In the genomic region with DNA sequence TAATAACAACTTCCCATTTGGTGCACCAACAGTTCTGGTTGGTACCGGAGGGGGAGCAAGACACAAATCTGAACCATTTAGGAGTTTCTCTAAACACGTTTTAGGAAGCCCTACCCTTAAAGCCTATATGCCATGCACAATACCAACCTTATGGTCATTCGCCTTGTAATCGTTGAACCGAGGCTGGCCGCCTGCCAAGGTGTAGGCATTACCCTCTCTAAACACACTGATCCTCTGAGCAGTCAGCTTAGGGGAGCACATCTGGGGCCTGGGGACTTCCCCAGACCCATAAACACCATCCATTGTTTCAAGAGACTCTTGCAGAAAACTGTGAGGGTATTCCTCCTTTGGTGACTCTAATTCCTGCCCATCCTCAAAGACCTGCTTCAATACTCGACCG, we compare ENCODE assay signal across 19 cellular contexts. TPM values are rescaled to one million over a fixed set of nuclear protein-coding genes. Genes with fewer than 3 reads are reported as not detected.
DNase-seq lines count a peak whose midpoint lies in the region; ATAC-seq and TF ChIP-seq lines count a peak whose summit lies in the region.
"Had no signal": no experiment of that assay in that cellular context is flagged by ENCODE, and none has a peak within 500 bp of the region (broad histone marks: within the 10 kb centered on the region; RNA-seq: fewer than 3 reads in every experiment).

No MANE protein-coding gene starts in this region.

- H3K79me1 ChIP-seq in neuronal stem cell (ENCODE audit: low read depth, low read length), result no peaks in the 10 kb centered on the region

- peaks cover 0 to 27% (median 10%) of the 10 kb centered on the region in 5 donors for H3K27me3 Mint-ChIP-seq in naive thymus-derived CD4-positive, alpha-beta T cell

- H2BK12ac ChIP-seq in neuronal stem cell (ENCODE audit: low read length), result no peak overlapping the region

- no peak overlapping the region for H4K8ac ChIP-seq in neuronal stem cell (ENCODE audit: low read depth, low read length)

- DNase-seq in DMS 273 (lab: John Stamatoyannopoulos, UW; ENCODE audit: unreplicated experiment) (peak; percentile 61), DMS 273 treated with DMSO at 0.1 percent for 48 hours (lab: John Stamatoyannopoulos, UW) (no peak), Daoy (ENCODE audit: low read depth) (peak; percentile 28), Peyer's patch (peak in 2 of 3 donors; percentile 72 to 76), osteoblast (ENCODE audit: insufficient read length, low spot score, missing footprints) (no peak), neuronal stem cell (ENCODE audit: low spot score) (no peak), upper lobe of right lung (no peak)
- no peak for DNase-seq in naive thymus-derived CD4-positive, alpha-beta T cell
- DNase-seq: CD8-positive, alpha-beta memory T cell; DMS153; GM23248; NCI-H2171; T-helper 17 cell had no signal

- ATAC-seq in naive thymus-derived CD4-positive, alpha-beta T cell, result no peak
- no peak for ATAC-seq in upper lobe of right lung
- ATAC-seq: GM12878, HCT116, T-helper 17 cell had no signal

- no peak overlapping the region for H3K9ac ChIP-seq in neuronal stem cell (ENCODE audit: low read depth, low read length, poor library complexity)
- H3K9ac ChIP-seq: GM23248 had no signal

- H2AK5ac ChIP-seq in neuronal stem cell (ENCODE audit: low read depth, low read length), result no peak overlapping the region

- TF ChIP-seq CTCF in Peyer's patch (IDR thresholded peaks at IDR 0.05) (no peak), osteoblast (IDR thresholded peaks at IDR 0.05; ENCODE audit: extremely low read depth, low read depth, low read length) (peak; percentile 12), upper lobe of right lung (IDR thresholded peaks at IDR 0.05) (no peak)

- no peaks in the 10 kb centered on the region for H3K4me1 Mint-ChIP-seq in naive thymus-derived CD4-positive, alpha-beta T cell
- H3K4me1 Mint-ChIP-seq: CD8-positive, alpha-beta memory T cell; T-helper 17 cell had no signal

- no peaks in the 10 kb centered on the region for H4K20me1 ChIP-seq in osteoblast (ENCODE audit: insufficient read depth, low read length)

- no peak overlapping the region for H2BK120ac ChIP-seq in neuronal stem cell (ENCODE audit: low read depth, low read length)

- H3K18ac ChIP-seq in neuronal stem cell (ENCODE audit: low read length), result no peak overlapping the region

- TF ChIP-seq POLR2A in Peyer's patch (IDR thresholded peaks at IDR 0.05), result no peak

- H3K4me3 Mint-ChIP-seq in naive thymus-derived CD4-positive, alpha-beta T cell, result no peak overlapping the region
- H3K4me3 Mint-ChIP-seq: CD8-positive, alpha-beta memory T cell; T-helper 17 cell had no signal

- no peaks in the 10 kb centered on the region for H3K9me3 ChIP-seq in Peyer's patch
- no peaks in the 10 kb centered on the region for H3K9me3 ChIP-seq in osteoblast (ENCODE audit: low read depth, low read length)
- H3K9me3 ChIP-seq in neuronal stem cell (replicated peaks in 1 of 2; ENCODE audit: control insufficient read depth in 2 of 2, insufficient read depth in 1 of 2, low read depth in 1 of 2, low read length in 2 of 2), result no peaks in the 10 kb centered on the region
- H3K9me3 ChIP-seq in naive thymus-derived CD4-positive, alpha-beta T cell (ENCODE audit: control insufficient read depth in 2 of 3, low read length in 3 of 3), result no peaks in the 10 kb centered on the region
- H3K9me3 ChIP-seq in upper lobe of right lung, result no peaks in the 10 kb centered on the region

- no peak overlapping the region for H3K4ac ChIP-seq in neuronal stem cell (ENCODE audit: low read length)

- H3K27me3 ChIP-seq in Peyer's patch (no peaks in the 10 kb centered on the region), osteoblast (ENCODE audit: insufficient read depth, low read length) (peaks cover 3% of the 10 kb centered on the region), neuronal stem cell (ENCODE audit: control insufficient read depth in 3 of 3, insufficient read depth in 3 of 3, low read depth in 1 of 3, low read length in 3 of 3) (no peaks in the 10 kb centered on the region), upper lobe of right lung (no peaks in the 10 kb centered on the region)
- no peaks in the 10 kb centered on the region for H3K27me3 ChIP-seq in naive thymus-derived CD4-positive, alpha-beta T cell (ENCODE audit: control insufficient read depth in 2 of 2, insufficient read depth in 2 of 2, low read length in 2 of 2)

- no peaks in the 10 kb centered on the region for H3K36me3 ChIP-seq in Peyer's patch
- no peaks in the 10 kb centered on the region for H3K36me3 ChIP-seq in osteoblast (ENCODE audit: insufficient read depth, low read length)
- H3K36me3 ChIP-seq in neuronal stem cell (replicated peaks in 1 of 2; ENCODE audit: control insufficient read depth in 2 of 2, insufficient read depth in 2 of 2, low read length in 2 of 2), result no peaks in the 10 kb centered on the region
- no peaks in the 10 kb centered on the region for H3K36me3 ChIP-seq in naive thymus-derived CD4-positive, alpha-beta T cell (ENCODE audit: control insufficient read depth in 2 of 3, insufficient read depth in 3 of 3, low read length in 3 of 3)
- H3K36me3 ChIP-seq in upper lobe of right lung, result no peaks in the 10 kb centered on the region

- H3K23ac ChIP-seq in neuronal stem cell (ENCODE audit: low read depth, low read length, poor library complexity), result no peak overlapping the region

- H3K4me1 ChIP-seq in Peyer's patch, result peaks cover 0 to 10% (median 0%) of the 10 kb centered on the region in 4 donors
- H3K4me1 ChIP-seq in osteoblast (ENCODE audit: insufficient read depth, low read length), result no peaks in the 10 kb centered on the region
- no peaks in the 10 kb centered on the region for H3K4me1 ChIP-seq in neuronal stem cell (ENCODE audit: control insufficient read depth in 2 of 2, insufficient read depth in 1 of 2, low read depth in 1 of 2, low read length in 2 of 2)
- no peaks in the 10 kb centered on the region for H3K4me1 ChIP-seq in naive thymus-derived CD4-positive, alpha-beta T cell (ENCODE audit: control insufficient read depth in 2 of 2, insufficient read depth in 2 of 2, low read length in 2 of 2)
- H3K4me1 ChIP-seq in upper lobe of right lung, result no peaks in the 10 kb centered on the region

- H3K36me3 Mint-ChIP-seq in naive thymus-derived CD4-positive, alpha-beta T cell, result peaks cover 0 to 5% (median 0%) of the 10 kb centered on the region in 5 donors
- H3K36me3 Mint-ChIP-seq: CD8-positive, alpha-beta memory T cell had no signal

- no peak overlapping the region for H3K4me3 ChIP-seq in Peyer's patch
- no peak overlapping the region for H3K4me3 ChIP-seq in osteoblast (ENCODE audit: insufficient read depth, low read length)
- H3K4me3 ChIP-seq in neuronal stem cell (ENCODE audit: low read length in 2 of 2), result no peak overlapping the region
- no peak overlapping the region for H3K4me3 ChIP-seq in naive thymus-derived CD4-positive, alpha-beta T cell (ENCODE audit: low read length)
- H3K4me3 ChIP-seq in upper lobe of right lung, result no peak overlapping the region
- H3K4me3 ChIP-seq: GM12878, GM23248 had no signal

- H3K9me3 Mint-ChIP-seq in naive thymus-derived CD4-positive, alpha-beta T cell, result peaks cover 0 to 5% (median 0%) of the 10 kb centered on the region in 11 donors

- H3K27ac Mint-ChIP-seq in naive thymus-derived CD4-positive, alpha-beta T cell, result no peak overlapping the region
- H3K27ac Mint-ChIP-seq: CD8-positive, alpha-beta memory T cell; T-helper 17 cell had no signal

- H2BK15ac ChIP-seq in neuronal stem cell (ENCODE audit: low read length), result no peak overlapping the region

- no peaks in the 10 kb centered on the region for H3K79me2 ChIP-seq in osteoblast (ENCODE audit: insufficient read depth, low read length)

- H4K91ac ChIP-seq in neuronal stem cell (ENCODE audit: low read depth, low read length, poor library complexity), result no peak overlapping the region

- H2AFZ ChIP-seq in osteoblast (ENCODE audit: low read length) (no peak overlapping the region), neuronal stem cell (ENCODE audit: low read length) (no peak overlapping the region)
- H2AFZ ChIP-seq: GM23248 had no signal

- no peak overlapping the region for H2BK5ac ChIP-seq in neuronal stem cell (ENCODE audit: low read length)

- intact Hi-C loops in naive thymus-derived CD4-positive, alpha-beta T cell (cut with micrococcal nuclease), result no loop called here
- intact Hi-C loops in upper lobe of right lung (cut with DNase I), result no loop called here

- no CpG with 5 or more reads among the region's 8 CpGs for WGBS in neuronal stem cell (ENCODE audit: extremely low coverage in 2 of 2, insufficient read length in 2 of 2, insufficient replicate concordance in 1 of 2), 2 donors

- H3K14ac ChIP-seq in neuronal stem cell (ENCODE audit: low read length), result no peak overlapping the region

- POLR2A ChIA-PET in naive thymus-derived CD4-positive, alpha-beta T cell (lab: Charles Lee), result no interaction called here

- CTCF ChIA-PET in naive thymus-derived CD4-positive, alpha-beta T cell (lab: Charles Lee), result no interaction called here

- H3K4me2 ChIP-seq in osteoblast (ENCODE audit: insufficient read depth, low read length), result no peak overlapping the region
- no peak overlapping the region for H3K4me2 ChIP-seq in neuronal stem cell (ENCODE audit: insufficient read depth, low read length, poor library complexity, severe bottlenecking)

- H3K27ac ChIP-seq in Peyer's patch, result no peak overlapping the region
- no peak overlapping the region for H3K27ac ChIP-seq in osteoblast (ENCODE audit: low read depth, low read length)
- H3K27ac ChIP-seq in neuronal stem cell (replicated peaks; ENCODE audit: low read length), result no peak overlapping the region
- no peak overlapping the region for H3K27ac ChIP-seq in naive thymus-derived CD4-positive, alpha-beta T cell (ENCODE audit: low read depth, low read length)
- H3K27ac ChIP-seq in upper lobe of right lung, result no peak overlapping the region
- H3K27ac ChIP-seq: 22Rv1, GM23248 had no signal

RNA-seq across cellular contexts. Expression of a gene that starts 0.3 kb away (rescaled TPM):
- total RNA-seq in Daoy (2014; rRNA removed; shearing (Covaris generic)), result not detected in 2 replicates
- total RNA-seq in Peyer's patch (not detected), osteoblast (not detected in 2 replicates), upper lobe of right lung (not detected)
- not detected for polyA plus RNA-seq in neuronal stem cell (2013, experiment 1 of 2)
- not detected for polyA plus RNA-seq in neuronal stem cell (2013, experiment 2 of 2)
- total RNA-seq in naive thymus-derived CD4-positive, alpha-beta T cell, result not detected
- not detected for polyA plus RNA-seq in naive thymus-derived CD4-positive, alpha-beta T cell
- total RNA-seq: CD8-positive, alpha-beta memory T cell; G401; GM12878; GM23248; NCI-H460; T-helper 17 cell had no signal
- polyA plus RNA-seq: BJ; CD8-positive, alpha-beta memory T cell; GM12878; GM23248 had no signal

RNA-seq across cellular contexts. Expression of a gene that starts 37.3 kb away (rescaled TPM):
- 13.3 and 17.5 TPM in 2 replicates for total RNA-seq in Daoy (2014; rRNA removed; shearing (Covaris generic))
- total RNA-seq in Peyer's patch (100 to 1,000 TPM in 2 of 4 donors, 10 to 100 TPM in 2; 81.7 to 194 (median 104) TPM), osteoblast (18.0 and 19.5 TPM in 2 replicates), upper lobe of right lung (9.2 TPM)
- 16.2 TPM for polyA plus RNA-seq in neuronal stem cell (2013, experiment 1 of 2)
- 16.6 TPM for polyA plus RNA-seq in neuronal stem cell (2013, experiment 2 of 2)
- total RNA-seq in naive thymus-derived CD4-positive, alpha-beta T cell, result 1 to 10 TPM in 2 of 5 experiments, under 1 TPM in 1, not detected in 2; 0.29 to 4.1 (median 2.4) TPM
- polyA plus RNA-seq in naive thymus-derived CD4-positive, alpha-beta T cell, result 1 to 10 TPM in 1 of 2 donors, under 1 TPM in 1; 0.64 to 1.3 TPM

Comparison
In these comparisons a context has a peak if more than half of its experiments do, and no peak if none do; other contexts are left out.
1. DNase-seq: peak in DMS 273 (single experiment), Daoy (single experiment) and Peyer's patch (2 of 3); none in DMS 273 treated with DMSO at 0.1 percent for 48 hours (single experiment), osteoblast (single experiment), neuronal stem cell (single experiment), naive thymus-derived CD4-positive, alpha-beta T cell (0 of 9) and upper lobe of right lung (single experiment).